9 cellular contexts compared by ENCODE assay signal in the genomic region with DNA sequence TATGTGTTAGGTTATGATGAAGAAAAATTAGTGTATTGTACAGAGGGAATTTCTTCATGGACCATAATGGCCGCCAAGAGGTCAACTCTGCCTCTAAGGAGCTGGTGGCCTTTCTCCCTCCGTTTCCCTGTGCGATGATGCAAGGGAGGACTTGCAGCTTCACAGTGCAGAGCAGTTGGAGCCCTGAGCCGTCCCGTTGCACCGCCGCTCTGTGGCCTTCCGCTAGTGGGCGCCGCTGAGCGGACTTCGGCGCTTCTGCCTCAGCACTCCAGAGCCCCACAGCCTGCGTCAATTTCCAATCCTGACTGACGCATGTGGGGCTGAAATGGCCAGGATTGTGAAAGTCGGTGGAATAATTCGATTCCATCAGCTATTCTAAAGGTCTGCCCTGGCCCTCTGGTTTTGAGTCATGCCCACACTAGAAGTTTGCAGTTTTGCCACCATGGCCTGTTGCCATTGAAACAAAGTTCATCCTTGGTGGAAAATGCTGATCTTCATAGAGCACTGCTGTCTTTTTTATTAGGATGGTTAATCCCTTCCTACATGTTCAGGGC. TPM values are rescaled to one million over a fixed set of nuclear protein-coding genes. Genes with fewer than 3 reads are reported as not detected.
A peak's percentile ranks its signal among the peaks of the same experiment; 100 is the strongest.
DNase-seq lines count a peak whose midpoint lies in the region; ATAC-seq and TF ChIP-seq lines count a peak whose summit lies in the region.
"Had no signal": no experiment of that assay in that cellular context is flagged by ENCODE, and none has a peak within 500 bp of the region (broad histone marks: within the 10 kb centered on the region; RNA-seq: fewer than 3 reads in every experiment).

No MANE protein-coding gene starts in this region.

- no peaks in the 10 kb centered on the region for H3K9me3 Mint-ChIP-seq in endothelial cell (ENCODE audit: unreplicated experiment)
- H3K9me3 Mint-ChIP-seq in natural killer cell treated with Interleukin-12 subunit alpha and Interleukin-12 subunit beta and Interleukin-15 and Interleukin-18, amount 100 ng/mL, for 72 hours, result no peaks in the 10 kb centered on the region
- H3K9me3 Mint-ChIP-seq: activated B cell treated with CpG ODN at 0.5 μM for 24 hours had no signal

- no peak overlapping the region for H3K4me3 Mint-ChIP-seq in endothelial cell (ENCODE audit: unreplicated experiment)
- H3K4me3 Mint-ChIP-seq in natural killer cell treated with Interleukin-12 subunit alpha and Interleukin-12 subunit beta and Interleukin-15 and Interleukin-18, amount 100 ng/mL, for 72 hours, result no peak overlapping the region
- H3K4me3 Mint-ChIP-seq: activated B cell treated with CpG ODN at 0.5 μM for 24 hours had no signal

- H3K27me3 Mint-ChIP-seq in endothelial cell (ENCODE audit: unreplicated experiment), result no peaks in the 10 kb centered on the region
- peaks cover 36 to 48% of the 10 kb centered on the region in 2 donors for H3K27me3 Mint-ChIP-seq in natural killer cell treated with Interleukin-12 subunit alpha and Interleukin-12 subunit beta and Interleukin-15 and Interleukin-18, amount 100 ng/mL, for 72 hours

- no peaks in the 10 kb centered on the region for H3K36me3 Mint-ChIP-seq in endothelial cell (ENCODE audit: low read depth, unreplicated experiment)
- no peaks in the 10 kb centered on the region for H3K36me3 Mint-ChIP-seq in natural killer cell treated with Interleukin-12 subunit alpha and Interleukin-12 subunit beta and Interleukin-15 and Interleukin-18, amount 100 ng/mL, for 72 hours

- H3K27ac Mint-ChIP-seq in endothelial cell (ENCODE audit: unreplicated experiment), result no peak overlapping the region
- H3K27ac Mint-ChIP-seq in natural killer cell treated with Interleukin-12 subunit alpha and Interleukin-12 subunit beta and Interleukin-15 and Interleukin-18, amount 100 ng/mL, for 72 hours, result no peak overlapping the region
- H3K27ac Mint-ChIP-seq: activated B cell treated with CpG ODN at 0.5 μM for 24 hours had no signal

- TF ChIP-seq CTCF in endothelial cell (IDR thresholded peaks at IDR 0.05; ENCODE audit: unreplicated experiment), result peak; percentile 82

- DNase-seq in UCSD-AML1 (lab: John Stamatoyannopoulos, UW; ENCODE audit: unreplicated experiment) (peak; percentile 82), endothelial cell (ENCODE audit: low spot score) (peak; percentile 91), NCI-H345 (lab: John Stamatoyannopoulos, UW) (no peak)
- no peak for DNase-seq in natural killer cell treated with Interleukin-12 subunit alpha and Interleukin-12 subunit beta and Interleukin-15 and Interleukin-18, amount 100 ng/mL, for 72 hours (ENCODE audit: low spot score)
- DNase-seq in activated CD4-positive, CD25-positive, alpha-beta regulatory T cell (lab: John Stamatoyannopoulos, UW), result no peak
- DNase-seq: activated B cell treated with CpG ODN at 0.5 μM for 24 hours had no signal

- H3K4me1 Mint-ChIP-seq in endothelial cell (ENCODE audit: unreplicated experiment), result peaks cover 18% of the 10 kb centered on the region
- H3K4me1 Mint-ChIP-seq in natural killer cell treated with Interleukin-12 subunit alpha and Interleukin-12 subunit beta and Interleukin-15 and Interleukin-18, amount 100 ng/mL, for 72 hours (ENCODE audit: low read depth in 2 of 2), result no peaks in the 10 kb centered on the region
- H3K4me1 Mint-ChIP-seq: activated B cell treated with CpG ODN at 0.5 μM for 24 hours had no signal

- peak; percentile 68 for ATAC-seq in GM18502 (IDR thresholded peaks at IDR 0.05; ENCODE audit: poor library complexity, unreplicated experiment)
- ATAC-seq in HG03139 (IDR thresholded peaks at IDR 0.05; ENCODE audit: unreplicated experiment), result peak; percentile 95
- ATAC-seq in natural killer cell treated with Interleukin-12 subunit alpha and Interleukin-12 subunit beta and Interleukin-15 and Interleukin-18, amount 100 ng/mL, for 72 hours, result peak; percentile 72 to 73
- no peak for ATAC-seq in GM21737 (IDR thresholded peaks at IDR 0.05; ENCODE audit: unreplicated experiment)

RNA-seq across cellular contexts. Expression of gene LECT2, which starts 22.7 kb away (rescaled TPM):
- total RNA-seq in endothelial cell (ENCODE audit: unreplicated experiment), result not detected
- not detected for total RNA-seq in natural killer cell treated with Interleukin-12 subunit alpha and Interleukin-12 subunit beta and Interleukin-15 and Interleukin-18, amount 100 ng/mL, for 72 hours
- total RNA-seq: activated B cell treated with CpG ODN at 0.5 μM for 24 hours had no signal

RNA-seq across cellular contexts. Expression of gene TGFBI, which starts 51.3 kb away (rescaled TPM):
- total RNA-seq in endothelial cell (ENCODE audit: unreplicated experiment), result 27.9 TPM
- total RNA-seq in natural killer cell treated with Interleukin-12 subunit alpha and Interleukin-12 subunit beta and Interleukin-15 and Interleukin-18, amount 100 ng/mL, for 72 hours, result not detected

Comparison
In these comparisons a context has a peak if more than half of its experiments do, and no peak if none do; other contexts are left out.
1. DNase-seq: peak in UCSD-AML1 (single experiment) and endothelial cell (single experiment); none in natural killer cell treated with Interleukin-12 subunit alpha and Interleukin-12 subunit beta and Interleukin-15 and Interleukin-18, amount 100 ng/mL, for 72 hours (single experiment), activated CD4-positive, CD25-positive, alpha-beta regulatory T cell (0 of 4) and NCI-H345 (single experiment).
2. RNA of gene TGFBI, which starts 51.3 kb away (total RNA-seq): 27.9 TPM in endothelial cell (single experiment); not detected in natural killer cell treated with Interleukin-12 subunit alpha and Interleukin-12 subunit beta and Interleukin-15 and Interleukin-18, amount 100 ng/mL, for 72 hours; every median in the first group is over 10 times any median in the second.